In genomic region chr12:89400415-89400814, GRCh38 we compare ENCODE assay signal across 38 cellular contexts.
"Had no signal": no experiment of that assay in that cellular context is flagged by ENCODE, and none has a peak within 500 bp of the region (broad histone marks: within the 10 kb centered on the region; RNA-seq: fewer than 3 reads in every experiment).

No MANE protein-coding gene starts in this region.

- H3K27ac ChIP-seq: ascending aorta, Peyer's patch, WERI-Rb-1 had no signal

- H3K27me3 Mint-ChIP-seq: activated CD4-positive, alpha-beta memory T cell treated with anti-CD3 and anti-CD28 coated beads, Interleukin-2, amount 10 ng/mL, durations not matched to agents 7 days and 5 days; activated CD8-positive, alpha-beta memory T cell treated with anti-CD3 and anti-CD28 coated beads, Interleukin-2, amount 10 ng/mL, durations not matched to agents 7 days and 5 days; activated naive CD4-positive, alpha-beta T cell treated with anti-CD3 and anti-CD28 coated beads, Interleukin-2, amount 50 U/mL, for 24 hours; activated naive CD8-positive, alpha-beta T cell treated with anti-CD3 and anti-CD28 coated beads, Interleukin-2, amount 10 ng/mL, durations not matched to agents 7 days and 5 days; activated T-helper 17 cell treated with anti-CD3 and anti-CD28 coated beads, Interleukin-2, amount 50 U/mL, for 72 hours; T-cell; T-helper 17 cell had no signal

- H3K27me3 ChIP-seq: ascending aorta, Peyer's patch had no signal

- ATAC-seq: activated CD8-positive, alpha-beta memory T cell treated with anti-CD3 and anti-CD28 coated beads, Interleukin-2, amount 10 ng/mL, durations not matched to agents 7 days and 5 days; activated T-helper 17 cell treated with anti-CD3 and anti-CD28 coated beads, Interleukin-2, amount 50 U/mL, for 72 hours; PC-3; SK-N-SH treated with all-trans-retinoic acid at 6 μM for 48 hours; T-cell; T-helper 17 cell had no signal

- H3K4me3 ChIP-seq: ascending aorta, Peyer's patch had no signal

- H3K9me3 ChIP-seq: ascending aorta, Peyer's patch had no signal

- H3K27ac Mint-ChIP-seq: activated CD4-positive, alpha-beta memory T cell treated with anti-CD3 and anti-CD28 coated beads, Interleukin-2, amount 10 ng/mL, durations not matched to agents 7 days and 5 days; activated CD8-positive, alpha-beta memory T cell treated with anti-CD3 and anti-CD28 coated beads, Interleukin-2, amount 10 ng/mL, durations not matched to agents 7 days and 5 days; activated naive CD4-positive, alpha-beta T cell treated with anti-CD3 and anti-CD28 coated beads, Interleukin-2, amount 50 U/mL, for 24 hours; activated naive CD8-positive, alpha-beta T cell treated with anti-CD3 and anti-CD28 coated beads, Interleukin-2, amount 10 ng/mL, durations not matched to agents 7 days and 5 days; activated T-helper 17 cell treated with anti-CD3 and anti-CD28 coated beads, Interleukin-2, amount 50 U/mL, for 72 hours; T-helper 17 cell had no signal

- DNase-seq: activated CD4-positive, alpha-beta memory T cell treated with anti-CD3 and anti-CD28 coated beads, Interleukin-2, amount 10 ng/mL, durations not matched to agents 7 days and 5 days; activated CD4-positive, alpha-beta T cell treated with anti-CD3 and anti-CD28 coated beads for 1 hour; activated CD4-positive, alpha-beta T cell treated with anti-CD3 and anti-CD28 coated beads for 48 hours; activated CD4-positive, CD25-positive, alpha-beta regulatory T cell; activated CD8-positive, alpha-beta memory T cell treated with anti-CD3 and anti-CD28 coated beads for 24 hours; activated CD8-positive, alpha-beta memory T cell treated with anti-CD3 and anti-CD28 coated beads, Interleukin-2, amount 10 ng/mL, durations not matched to agents 7 days and 5 days; activated CD8-positive, alpha-beta memory T cell treated with anti-CD3 and anti-CD28 coated beads, Interleukin-2, amount 50 U/mL, for 48 hours; activated gamma-delta T cell; activated naive CD4-positive, alpha-beta T cell treated with Interleukin-2 at 50 U/mL for 16 hours; activated naive CD8-positive, alpha-beta T cell treated with anti-CD3 and anti-CD28 coated beads, Interleukin-2, amount 10 ng/mL, durations not matched to agents 7 days and 5 days; activated T-cell treated with anti-CD3 and anti-CD28 coated beads, Interleukin-2, amount 50 U/mL, for 48 hours; amygdala; cerebellar nuclear complex; Kasumi-1; MM.1S; MV-4-11; NCI-H1092; NCI-H1436 treated with DMSO at 0.1 percent for 48 hours; NCI-H187; NCI-H2029 treated with DMSO at 0.1 percent for 48 hours; NCI-H2107; NCI-H2171; NCI-H510A; NCI-H526; NCI-H748 treated with DMSO at 0.1 percent for 48 hours; NK-92 treated with Interleukin-12 subunit alpha and Interleukin-12 subunit beta, amount 100 ng/mL, for 24 hours; PC-3; Peyer's patch; RPMI8226; SHP77 treated with DMSO at 0.1 percent for 48 hours; T-cell; T-helper 17 cell; T1000; WERI-Rb-1 had no signal

- H3K4me1 ChIP-seq: ascending aorta, Peyer's patch had no signal

- H3K9me3 Mint-ChIP-seq: activated naive CD4-positive, alpha-beta T cell treated with anti-CD3 and anti-CD28 coated beads, Interleukin-2, amount 50 U/mL, for 24 hours; activated T-helper 17 cell treated with anti-CD3 and anti-CD28 coated beads, Interleukin-2, amount 50 U/mL, for 72 hours; T-cell had no signal

- H3K36me3 ChIP-seq: ascending aorta, Peyer's patch, WERI-Rb-1 had no signal

- H3K4me3 Mint-ChIP-seq: activated CD4-positive, alpha-beta memory T cell treated with anti-CD3 and anti-CD28 coated beads, Interleukin-2, amount 10 ng/mL, durations not matched to agents 7 days and 5 days; activated CD8-positive, alpha-beta memory T cell treated with anti-CD3 and anti-CD28 coated beads, Interleukin-2, amount 10 ng/mL, durations not matched to agents 7 days and 5 days; activated naive CD4-positive, alpha-beta T cell treated with anti-CD3 and anti-CD28 coated beads, Interleukin-2, amount 50 U/mL, for 24 hours; activated naive CD8-positive, alpha-beta T cell treated with anti-CD3 and anti-CD28 coated beads, Interleukin-2, amount 10 ng/mL, durations not matched to agents 7 days and 5 days; activated T-helper 17 cell treated with anti-CD3 and anti-CD28 coated beads, Interleukin-2, amount 50 U/mL, for 72 hours; T-cell; T-helper 17 cell had no signal
